ENCODE assay signal across 1 cellular context in genomic region chr16:73048292-73049050, GRCh38.
TF ChIP-seq lines count a peak whose summit lies in the region.

No MANE protein-coding gene starts in this region.

TF ChIP-seq in HepG2, 621 proteins besides CTCF, POLR2A, EP300 and RAD21 (continued from another document and continues in another):
- TF ChIP-seq ZNF781 (CRISPR knock-in tag; IDR thresholded peaks at IDR 0.05; ENCODE audit: borderline replicate concordance, not compliant biosample characterization) (no peak), EZH2 (conservative IDR thresholded peaks at IDR 0.05; ENCODE audit: low read depth, low read length) (no peak), FLYWCH1 (CRISPR knock-in tag; IDR thresholded peaks at IDR 0.05) (no peak), MLLT10 (CRISPR knock-in tag; IDR thresholded peaks at IDR 0.05) (no peak), ZNF407 (CRISPR knock-in tag; IDR thresholded peaks at IDR 0.05; ENCODE audit: not compliant biosample characterization) (no peak), ZNF503 (CRISPR knock-in tag; IDR thresholded peaks at IDR 0.05) (peak; percentile 60; the same call in 1 of the 2 replicates), ZNF414 (CRISPR knock-in tag; IDR thresholded peaks at IDR 0.05) (no peak), YY1 (IDR thresholded peaks at IDR 0.05; ENCODE audit: insufficient read depth, insufficient replicate concordance, low read depth, low read length) (peak; percentile 77), PRMT3 (CRISPR knock-in tag; IDR thresholded peaks at IDR 0.05; ENCODE audit: borderline replicate concordance, low read depth) (no peak), PAX8 (CRISPR knock-in tag; IDR thresholded peaks at IDR 0.05; ENCODE audit: borderline replicate concordance) (no peak), MEIS2 (CRISPR knock-in tag; IDR thresholded peaks at IDR 0.05) (peak; percentile 49; the same call in 1 of the 2 replicates), ZNF790 (CRISPR knock-in tag; IDR thresholded peaks at IDR 0.05; ENCODE audit: borderline replicate concordance) (no peak; the same call in 1 of the 2 replicates), HNF4G (IDR thresholded peaks at IDR 0.05; ENCODE audit: borderline replicate concordance, low read depth, low read length) (no peak), HNF4G (CRISPR knock-in tag; IDR thresholded peaks at IDR 0.05; ENCODE audit: borderline replicate concordance, low read depth) (no peak), TCF12 (IDR thresholded peaks at IDR 0.05) (no peak), TCF12 (CRISPR knock-in tag; IDR thresholded peaks at IDR 0.05) (no peak), SALL1 (CRISPR knock-in tag; IDR thresholded peaks at IDR 0.05) (peak; percentile 89), XRCC5 (optimal IDR thresholded peaks at IDR 0.05; ENCODE audit: low read length) (no peak), GZF1 (CRISPR knock-in tag; IDR thresholded peaks at IDR 0.05) (no peak), FOSL1 (CRISPR knock-in tag; IDR thresholded peaks at IDR 0.05; ENCODE audit: borderline replicate concordance) (no peak), SNAPC4 (CRISPR knock-in tag; IDR thresholded peaks at IDR 0.05) (no peak), ARID2 (CRISPR knock-in tag; IDR thresholded peaks at IDR 0.05; ENCODE audit: borderline replicate concordance) (no peak), PTBP1 (IDR thresholded peaks at IDR 0.05; ENCODE audit: low read depth, low read length, poor library complexity, severe bottlenecking) (no peak), ZKSCAN5 (CRISPR knock-in tag; IDR thresholded peaks at IDR 0.05) (no peak), SRF (IDR thresholded peaks at IDR 0.05; ENCODE audit: low read depth, low read length) (no peak), MZF1 (CRISPR knock-in tag; IDR thresholded peaks at IDR 0.05; ENCODE audit: borderline replicate concordance) (0 out of 2 replicates have a peak, but pooled peaks have one; percentile 59)
- TF ChIP-seq, protein P1, sequence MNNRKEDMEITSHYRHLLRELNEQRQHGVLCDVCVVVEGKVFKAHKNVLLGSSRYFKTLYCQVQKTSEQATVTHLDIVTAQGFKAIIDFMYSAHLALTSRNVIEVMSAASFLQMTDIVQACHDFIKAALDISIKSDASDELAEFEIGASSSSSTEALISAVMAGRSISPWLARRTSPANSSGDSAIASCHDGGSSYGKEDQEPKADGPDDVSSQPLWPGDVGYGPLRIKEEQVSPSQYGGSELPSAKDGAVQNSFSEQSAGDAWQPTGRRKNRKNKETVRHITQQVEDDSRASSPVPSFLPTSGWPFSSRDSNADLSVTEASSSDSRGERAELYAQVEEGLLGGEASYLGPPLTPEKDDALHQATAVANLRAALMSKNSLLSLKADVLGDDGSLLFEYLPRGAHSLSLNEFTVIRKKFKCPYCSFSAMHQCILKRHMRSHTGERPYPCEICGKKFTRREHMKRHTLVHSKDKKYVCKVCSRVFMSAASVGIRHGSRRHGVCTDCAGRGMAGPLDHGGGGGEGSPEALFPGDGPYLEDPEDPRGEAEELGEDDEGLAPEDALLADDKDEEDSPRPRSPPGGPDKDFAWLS (CRISPR knock-in tag; IDR thresholded peaks at IDR 0.05; ENCODE audit: borderline replicate concordance): no peak
- TF ChIP-seq, protein P2, sequence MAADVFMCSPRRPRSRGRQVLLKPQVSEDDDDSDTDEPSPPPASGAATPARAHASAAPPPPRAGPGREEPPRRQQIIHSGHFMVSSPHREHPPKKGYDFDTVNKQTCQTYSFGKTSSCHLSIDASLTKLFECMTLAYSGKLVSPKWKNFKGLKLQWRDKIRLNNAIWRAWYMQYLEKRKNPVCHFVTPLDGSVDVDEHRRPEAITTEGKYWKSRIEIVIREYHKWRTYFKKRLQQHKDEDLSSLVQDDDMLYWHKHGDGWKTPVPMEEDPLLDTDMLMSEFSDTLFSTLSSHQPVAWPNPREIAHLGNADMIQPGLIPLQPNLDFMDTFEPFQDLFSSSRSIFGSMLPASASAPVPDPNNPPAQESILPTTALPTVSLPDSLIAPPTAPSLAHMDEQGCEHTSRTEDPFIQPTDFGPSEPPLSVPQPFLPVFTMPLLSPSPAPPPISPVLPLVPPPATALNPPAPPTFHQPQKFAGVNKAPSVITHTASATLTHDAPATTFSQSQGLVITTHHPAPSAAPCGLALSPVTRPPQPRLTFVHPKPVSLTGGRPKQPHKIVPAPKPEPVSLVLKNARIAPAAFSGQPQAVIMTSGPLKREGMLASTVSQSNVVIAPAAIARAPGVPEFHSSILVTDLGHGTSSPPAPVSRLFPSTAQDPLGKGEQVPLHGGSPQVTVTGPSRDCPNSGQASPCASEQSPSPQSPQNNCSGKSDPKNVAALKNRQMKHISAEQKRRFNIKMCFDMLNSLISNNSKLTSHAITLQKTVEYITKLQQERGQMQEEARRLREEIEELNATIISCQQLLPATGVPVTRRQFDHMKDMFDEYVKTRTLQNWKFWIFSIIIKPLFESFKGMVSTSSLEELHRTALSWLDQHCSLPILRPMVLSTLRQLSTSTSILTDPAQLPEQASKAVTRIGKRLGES (CRISPR knock-in tag; IDR thresholded peaks at IDR 0.05; ENCODE audit: borderline replicate concordance): no peak
- TF ChIP-seq, protein P3, sequence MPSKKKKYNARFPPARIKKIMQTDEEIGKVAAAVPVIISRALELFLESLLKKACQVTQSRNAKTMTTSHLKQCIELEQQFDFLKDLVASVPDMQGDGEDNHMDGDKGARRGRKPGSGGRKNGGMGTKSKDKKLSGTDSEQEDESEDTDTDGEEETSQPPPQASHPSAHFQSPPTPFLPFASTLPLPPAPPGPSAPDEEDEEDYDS (CRISPR knock-in tag; IDR thresholded peaks at IDR 0.05): peak; percentile 66
- TF ChIP-seq, protein P4, sequence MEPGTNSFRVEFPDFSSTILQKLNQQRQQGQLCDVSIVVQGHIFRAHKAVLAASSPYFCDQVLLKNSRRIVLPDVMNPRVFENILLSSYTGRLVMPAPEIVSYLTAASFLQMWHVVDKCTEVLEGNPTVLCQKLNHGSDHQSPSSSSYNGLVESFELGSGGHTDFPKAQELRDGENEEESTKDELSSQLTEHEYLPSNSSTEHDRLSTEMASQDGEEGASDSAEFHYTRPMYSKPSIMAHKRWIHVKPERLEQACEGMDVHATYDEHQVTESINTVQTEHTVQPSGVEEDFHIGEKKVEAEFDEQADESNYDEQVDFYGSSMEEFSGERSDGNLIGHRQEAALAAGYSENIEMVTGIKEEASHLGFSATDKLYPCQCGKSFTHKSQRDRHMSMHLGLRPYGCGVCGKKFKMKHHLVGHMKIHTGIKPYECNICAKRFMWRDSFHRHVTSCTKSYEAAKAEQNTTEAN (CRISPR knock-in tag; conservative IDR thresholded peaks at IDR 0.05): peak; percentile 37
- TF ChIP-seq, protein P5, sequence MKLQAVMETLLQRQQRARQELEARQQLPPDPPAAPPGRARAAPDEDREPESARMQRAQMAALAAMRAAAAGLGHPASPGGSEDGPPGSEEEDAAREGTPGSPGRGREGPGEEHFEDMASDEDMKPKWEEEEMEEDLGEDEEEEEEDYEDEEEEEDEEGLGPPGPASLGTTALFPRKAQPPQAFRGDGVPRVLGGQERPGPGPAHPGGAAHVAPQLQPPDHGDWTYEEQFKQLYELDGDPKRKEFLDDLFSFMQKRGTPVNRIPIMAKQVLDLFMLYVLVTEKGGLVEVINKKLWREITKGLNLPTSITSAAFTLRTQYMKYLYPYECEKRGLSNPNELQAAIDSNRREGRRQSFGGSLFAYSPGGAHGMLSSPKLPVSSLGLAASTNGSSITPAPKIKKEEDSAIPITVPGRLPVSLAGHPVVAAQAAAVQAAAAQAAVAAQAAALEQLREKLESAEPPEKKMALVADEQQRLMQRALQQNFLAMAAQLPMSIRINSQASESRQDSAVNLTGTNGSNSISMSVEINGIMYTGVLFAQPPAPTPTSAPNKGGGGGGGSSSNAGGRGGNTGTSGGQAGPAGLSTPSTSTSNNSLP (IDR thresholded peaks at IDR 0.05; ENCODE audit: low read depth, low read length): no peak
